ENCODE assay signal across 1 cellular context in genomic region chr16:86572041-86572521, GRCh38.
TF ChIP-seq lines count a peak whose summit lies in the region.

No MANE protein-coding gene starts in this region.

TF ChIP-seq in endothelial cell of umbilical vein, 7 proteins besides CTCF, POLR2A, EP300 and RAD21:
- TF ChIP-seq MYC (IDR thresholded peaks at IDR 0.05; ENCODE audit: low read depth, low read length) (no peak), FOS (IDR thresholded peaks at IDR 0.05; ENCODE audit: borderline replicate concordance, insufficient read depth, low read length) (no peak), POLR2AphosphoS5 (IDR thresholded peaks at IDR 0.05; ENCODE audit: insufficient read depth, low read depth, low read length) (peak; percentile 62), JUN (IDR thresholded peaks at IDR 0.05; ENCODE audit: borderline replicate concordance, insufficient read depth, insufficient read length, low read depth) (no peak), MAX (IDR thresholded peaks at IDR 0.05; ENCODE audit: insufficient read depth, insufficient read length) (no peak)
